In the genomic region with DNA sequence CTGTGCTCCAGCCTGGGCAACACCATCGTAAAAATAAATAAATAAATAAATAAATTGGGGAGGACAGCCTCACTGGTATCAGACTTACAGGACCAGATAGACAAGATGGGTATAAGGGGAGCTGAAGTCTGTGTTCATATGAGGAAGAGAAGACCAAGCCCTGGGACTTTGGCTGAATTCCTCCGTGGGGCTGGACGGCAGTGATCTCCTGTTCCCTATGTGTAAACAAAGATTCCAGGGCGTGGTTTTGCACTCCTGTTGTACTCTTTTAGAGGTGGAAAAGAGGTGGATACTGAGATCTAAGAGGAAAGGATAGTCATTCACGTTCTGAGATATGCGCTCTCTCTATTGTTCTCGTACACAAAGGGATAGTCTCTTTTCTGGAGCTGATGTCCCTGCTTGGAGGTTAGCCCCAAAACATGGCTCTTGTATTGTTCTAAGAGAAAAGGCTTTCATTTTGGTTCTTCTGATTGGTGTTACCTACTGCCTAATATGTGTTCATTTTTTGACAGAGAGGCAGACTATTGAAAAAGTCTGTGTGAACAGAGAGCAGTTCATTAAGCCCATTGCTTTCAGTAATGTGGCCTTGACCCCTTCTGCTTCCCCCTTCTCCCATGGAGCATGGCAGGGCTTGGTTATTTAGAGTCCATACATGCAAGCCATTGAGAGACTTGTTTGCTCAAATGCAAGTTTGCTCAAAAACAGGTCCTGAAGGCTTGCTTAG, we compare ENCODE assay signal across 28 cellular contexts. TPM values are rescaled to one million over a fixed set of nuclear protein-coding genes. Genes with fewer than 3 reads are reported as not detected.
DNase-seq lines count a peak whose midpoint lies in the region; ATAC-seq, FAIRE-seq and TF ChIP-seq lines count a peak whose summit lies in the region.
"Had no signal": no experiment of that assay in that cellular context is flagged by ENCODE, and none has a peak within 500 bp of the region (broad histone marks: within the 10 kb centered on the region; RNA-seq: fewer than 3 reads in every experiment).

No MANE protein-coding gene starts in this region.

- no peaks in the 10 kb centered on the region for H3K27me3 Mint-ChIP-seq in brain
- H3K27me3 Mint-ChIP-seq in stimulated activated memory B cell treated with anti-CD40 and anti-IgM and Interleukin-4, amounts not matched to agents 10 μg/mL and 1 μg/mL and 100 μg/mL, for 72 hours: no peaks in the 10 kb centered on the region
- H3K27me3 Mint-ChIP-seq: activated CD4-positive, alpha-beta T cell treated with anti-CD3 and anti-CD28 coated beads, Interleukin-2, amount 10 ng/mL, durations not matched to agents 24 days and 14 days; CD4-positive, CD25-positive, alpha-beta regulatory T cell; stimulated activated naive B cell treated with anti-CD40 and anti-IgM and Interleukin-4, amounts not matched to agents 10 μg/mL and 1 μg/mL and 100 μg/mL, for 72 hours; T-helper 17 cell had no signal

- H3K27ac ChIP-seq in HepG2 (ENCODE audit: extremely low read length, insufficient read depth, low read length): peak overlapping the region; percentile 56
- H3K27ac ChIP-seq: adrenal gland, coronary artery, thoracic aorta had no signal

- peak overlapping the region in 3 of 5 experiments; percentile 81 to 86 (median 81) for H3K27ac Mint-ChIP-seq in brain
- H3K27ac Mint-ChIP-seq in stimulated activated memory B cell treated with anti-CD40 and anti-IgM and Interleukin-4, amounts not matched to agents 10 μg/mL and 1 μg/mL and 100 μg/mL, for 72 hours: peak overlapping the region; percentile 19
- H3K27ac Mint-ChIP-seq: activated CD4-positive, alpha-beta T cell treated with anti-CD3 and anti-CD28 coated beads, Interleukin-2, amount 10 ng/mL, durations not matched to agents 24 days and 14 days; CD4-positive, CD25-positive, alpha-beta regulatory T cell; T-helper 17 cell had no signal

- 33% methylated on average over 7 of the region's 7 CpGs for WGBS in HepG2 (ENCODE audit: low lambda C conversion rate)

- no peaks in the 10 kb centered on the region for H3K9me3 Mint-ChIP-seq in brain
- no peaks in the 10 kb centered on the region for H3K9me3 Mint-ChIP-seq in stimulated activated memory B cell treated with anti-CD40 and anti-IgM and Interleukin-4, amounts not matched to agents 10 μg/mL and 1 μg/mL and 100 μg/mL, for 72 hours
- H3K9me3 Mint-ChIP-seq: activated CD4-positive, alpha-beta T cell treated with anti-CD3 and anti-CD28 coated beads, Interleukin-2, amount 10 ng/mL, durations not matched to agents 24 days and 14 days; activated T-cell treated with anti-CD3 and anti-CD28 coated beads, Interleukin-2, amount 50 U/mL, for 4 hours; CD4-positive, CD25-positive, alpha-beta regulatory T cell; stimulated activated naive B cell treated with anti-CD40 and anti-IgM and Interleukin-4, amounts not matched to agents 10 μg/mL and 1 μg/mL and 100 μg/mL, for 72 hours had no signal

- BruUV-seq in HepG2 (replicated peaks; lab: Mats Ljungman, UMichigan): no TSS peak

- FAIRE-seq in HepG2 (lab: Jason Lieb, UNC): peak; percentile 63
- FAIRE-seq: HTR-8/SVneo, keratinocyte, RCC 7860 had no signal

- H3K9me3 ChIP-seq in HepG2 (ENCODE audit: low read length): no peaks in the 10 kb centered on the region
- H3K9me3 ChIP-seq: adrenal gland, breast epithelium, thoracic aorta had no signal

- POLR2A ChIA-PET in HepG2 (lab: Yijun Ruan, JAX): interaction anchor here (0.6 to 2.6 kb wide), 2 partner anchors 13 to 57 kb away, joined by 4 to 10 read pairs; no protein-coding TSS in a partner anchor

- peaks cover 61% of the 10 kb centered on the region for H3K36me3 Mint-ChIP-seq in brain
- H3K36me3 Mint-ChIP-seq in stimulated activated memory B cell treated with anti-CD40 and anti-IgM and Interleukin-4, amounts not matched to agents 10 μg/mL and 1 μg/mL and 100 μg/mL, for 72 hours: peaks cover 65% of the 10 kb centered on the region

- no peak for TF ChIP-seq EP300 in HepG2 (IDR thresholded peaks at IDR 0.05; ENCODE audit: low read depth in 2 of 2, low read length in 2 of 2)
- TF ChIP-seq EP300 in HepG2 (CRISPR knock-in tag; IDR thresholded peaks at IDR 0.05; ENCODE audit: borderline replicate concordance): no peak

- H3K4me3 Mint-ChIP-seq in brain: no peak overlapping the region
- H3K4me3 Mint-ChIP-seq in stimulated activated memory B cell treated with anti-CD40 and anti-IgM and Interleukin-4, amounts not matched to agents 10 μg/mL and 1 μg/mL and 100 μg/mL, for 72 hours: no peak overlapping the region
- H3K4me3 Mint-ChIP-seq: activated CD4-positive, alpha-beta T cell treated with anti-CD3 and anti-CD28 coated beads, Interleukin-2, amount 10 ng/mL, durations not matched to agents 24 days and 14 days; activated T-cell treated with anti-CD3 and anti-CD28 coated beads, Interleukin-2, amount 50 U/mL, for 4 hours; stimulated activated naive B cell treated with anti-CD40 and anti-IgM and Interleukin-4, amounts not matched to agents 10 μg/mL and 1 μg/mL and 100 μg/mL, for 72 hours; T-helper 17 cell had no signal

- H3K4me3 ChIP-seq in HepG2 (replicated peaks in 1 of 3; ENCODE audit: insufficient read depth in 1 of 3, low read depth in 2 of 3, low read length in 3 of 3): no peak overlapping the region
- H3K4me3 ChIP-seq: adrenal gland, breast epithelium, coronary artery, thoracic aorta had no signal

- no peak for TF ChIP-seq CTCF in brain (conservative IDR thresholded peaks at IDR 0.05)
- no peak for TF ChIP-seq CTCF in HepG2 (CRISPR knock-in tag; IDR thresholded peaks at IDR 0.05)

- H2AFZ ChIP-seq in HepG2 (ENCODE audit: low read length): no peak overlapping the region

- H3K36me3 ChIP-seq in HepG2 (replicated peaks in 1 of 2; ENCODE audit: control insufficient read depth in 1 of 2, insufficient read depth in 2 of 2, low read length in 2 of 2): peaks cover 16 to 42% of the 10 kb centered on the region in 2 experiments

- no peak overlapping the region for H3K9ac ChIP-seq in HepG2 (ENCODE audit: insufficient read depth, low read depth, low read length)

- no peaks in the 10 kb centered on the region for H3K27me3 ChIP-seq in HepG2 (ENCODE audit: control insufficient read depth in 1 of 2, insufficient read depth in 2 of 2, low read length in 2 of 2)
- H3K27me3 ChIP-seq: adrenal gland, breast epithelium had no signal

- peak; percentile 41 for DNase-seq in HT-29 (ENCODE audit: low spot score)
- peak; percentile 63 for DNase-seq in HepG2 (ENCODE audit: low spot score)
- no peak for DNase-seq in activated gamma-delta T cell (lab: John Stamatoyannopoulos, UW)
- DNase-seq in glomerular visceral epithelial cell (ENCODE audit: extremely low spot score): no peak
- no peak for DNase-seq in NCI-H526 treated with DMSO at 0.1 percent for 48 hours (lab: John Stamatoyannopoulos, UW)
- no peak for DNase-seq in DMS153 treated with DMSO at 0.1 percent for 48 hours (lab: John Stamatoyannopoulos, UW; ENCODE audit: unreplicated experiment)
- DNase-seq: activated CD4-positive, alpha-beta T cell treated with anti-CD3 and anti-CD28 coated beads, Interleukin-2, amount 10 ng/mL, durations not matched to agents 24 days and 14 days; activated naive CD4-positive, alpha-beta T cell treated with Interleukin-2 at 50 U/mL for 16 hours; activated T-cell treated with anti-CD3 and anti-CD28 coated beads, Interleukin-2, amount 50 U/mL, for 4 hours; adrenal gland; CD4-positive, CD25-positive, alpha-beta regulatory T cell; DMS153; GDM1; Karpas-422; NCI-H1694; NCI-H2171; NCI-H510A treated with DMSO at 0.1 percent for 48 hours; stimulated activated CD4-positive, alpha-beta T cell treated with anti-CD3 and anti-CD28 coated beads, Interleukin-2, amount 100 ng/mL, for 48 hours; stimulated activated naive B cell treated with anti-CD40 and anti-IgM and Interleukin-4, amounts not matched to agents 10 μg/mL and 1 μg/mL and 100 μg/mL, for 72 hours; T-helper 17 cell had no signal

- TF ChIP-seq RAD21 in HepG2 (CRISPR knock-in tag; IDR thresholded peaks at IDR 0.05): no peak

- CTCF ChIA-PET in HepG2 (lab: Yijun Ruan, JAX; ENCODE audit: low intra/inter-chr PET ratio, low total read pairs): no interaction called here

- peak; percentile 84 for ATAC-seq in HepG2
- ATAC-seq in stimulated activated memory B cell treated with anti-CD40 and anti-IgM and Interleukin-4, amounts not matched to agents 10 μg/mL and 1 μg/mL and 100 μg/mL, for 72 hours: no peak
- ATAC-seq: activated T-cell treated with anti-CD3 and anti-CD28 coated beads, Interleukin-2, amount 50 U/mL, for 4 hours; stimulated activated naive B cell treated with anti-CD40 and anti-IgM and Interleukin-4, amounts not matched to agents 10 μg/mL and 1 μg/mL and 100 μg/mL, for 72 hours; T-helper 17 cell had no signal

- in situ Hi-C loops in HepG2 (cut with HindIII; ENCODE audit: extremely low pct_ligation_motif_present, low pct_unique_long_range_greater_than_20kb): no loop called here

- H4K20me1 ChIP-seq in HepG2 (ENCODE audit: insufficient read depth, low read length): no peaks in the 10 kb centered on the region

- intact Hi-C loops in HepG2 (cut with micrococcal nuclease; ENCODE audit: unreplicated experiment): no loop called here

- no peak for TF ChIP-seq POLR2A in HepG2 (IDR thresholded peaks at IDR 0.05; ENCODE audit: insufficient read depth in 1 of 2, low read depth in 2 of 2, low read length in 2 of 2)

- H3K79me2 ChIP-seq in HepG2 (ENCODE audit: insufficient read depth, low read length): no peaks in the 10 kb centered on the region

- peaks cover 29% of the 10 kb centered on the region for H3K4me1 ChIP-seq in HepG2 (ENCODE audit: insufficient read depth, low read length)
- H3K4me1 ChIP-seq: adrenal gland, breast epithelium had no signal

- peak overlapping the region; percentile 56 for H3K4me2 ChIP-seq in HepG2 (ENCODE audit: low read depth, low read length)

- H3K4me1 Mint-ChIP-seq in brain: peaks cover 12% of the 10 kb centered on the region
- peaks cover 23% of the 10 kb centered on the region for H3K4me1 Mint-ChIP-seq in stimulated activated memory B cell treated with anti-CD40 and anti-IgM and Interleukin-4, amounts not matched to agents 10 μg/mL and 1 μg/mL and 100 μg/mL, for 72 hours

RNA-seq across cellular contexts. Expression of gene KCTD7, which starts 12.3 kb away (rescaled TPM):
- 16.3 and 20.8 TPM in 2 replicates for total RNA-seq in HT-29 (2014; rRNA removed; shearing (Covaris generic))
- 21.5 TPM for polyA plus RNA-seq in brain (ENCODE audit: insufficient read depth, low read depth, low replicate concordance)
- total RNA-seq in HepG2 (2016; rRNA removed; fragmentation: Illumina TruSeq; extraction: Trizol): 7.3 and 7.7 TPM in 2 replicates
- 2.4 and 3.2 TPM in 2 replicates for total RNA-seq in HepG2 (2016; cell fraction: cytosol; rRNA removed; fragmentation: Illumina TruSeq; extraction: Trizol; ENCODE audit: low read depth)
- 7.3 and 7.8 TPM in 2 replicates for total RNA-seq in HepG2 (2016; cell fraction: insoluble cytoplasmic fraction; rRNA removed; fragmentation: Illumina TruSeq; extraction: Trizol)
- total RNA-seq in HepG2 (2016; cell fraction: membrane; rRNA removed; fragmentation: Illumina TruSeq; extraction: Trizol): 6.7 and 7.6 TPM in 2 replicates
- total RNA-seq in HepG2 (2016; cell fraction: nucleus; rRNA removed; fragmentation: Illumina TruSeq; extraction: Trizol): 6.7 and 8.8 TPM in 2 replicates
- polyA plus RNA-seq in HepG2 (2011; rRNA removed): 13.5 and 17.3 TPM in 2 replicates
- 10.1 and 11.5 TPM in 2 replicates for polyA plus RNA-seq in HepG2 (2011; cell fraction: cytosol; rRNA removed)
- polyA plus RNA-seq in HepG2 (2011; cell fraction: nucleus; rRNA removed): 42.5 and 49.3 TPM in 2 replicates
- polyA plus RNA-seq in HepG2 (2012): 7.8 and 8.2 TPM in 2 replicates
- polyA plus RNA-seq in HepG2 (2016; cell fraction: cytosol; fragmentation: Illumina TruSeq; extraction: Trizol; ENCODE audit: low read depth): 3.2 and 3.4 TPM in 2 replicates
- 7.2 and 8.3 TPM in 2 replicates for polyA plus RNA-seq in HepG2 (2016; cell fraction: insoluble cytoplasmic fraction; fragmentation: Illumina TruSeq; extraction: Trizol; ENCODE audit: low read depth)
- 5.2 and 5.4 TPM in 2 replicates for polyA plus RNA-seq in HepG2 (2016; cell fraction: membrane; fragmentation: Illumina TruSeq; extraction: Trizol; ENCODE audit: low read depth)
- polyA plus RNA-seq in HepG2 (2016; cell fraction: nucleus; fragmentation: Illumina TruSeq; extraction: Trizol; ENCODE audit: insufficient read depth, low read depth): 13.1 and 16.6 TPM in 2 replicates
- 18.1 and 37.2 TPM in 2 replicates for polyA minus RNA-seq in HepG2 (2011; rRNA and poly(A)+ RNA removed; ENCODE audit: low replicate concordance)
- polyA minus RNA-seq in HepG2 (2011; cell fraction: cytosol; rRNA and poly(A)+ RNA removed): 6.1 and 7.2 TPM in 2 replicates
- polyA minus RNA-seq in HepG2 (2011; cell fraction: nucleus; rRNA and poly(A)+ RNA removed): 15.7 and 20.1 TPM in 2 replicates

Comparison
In these comparisons a context has a peak if more than half of its experiments do, and no peak if none do; other contexts are left out.
1. DNase-seq: peak in HT-29 (single experiment) and HepG2 (single experiment); none in activated gamma-delta T cell (single experiment), glomerular visceral epithelial cell (single experiment), NCI-H526 treated with DMSO at 0.1 percent for 48 hours (single experiment) and DMS153 treated with DMSO at 0.1 percent for 48 hours (single experiment).